Comparison of ENCODE assay signal across 1 cellular context in the genomic region with DNA sequence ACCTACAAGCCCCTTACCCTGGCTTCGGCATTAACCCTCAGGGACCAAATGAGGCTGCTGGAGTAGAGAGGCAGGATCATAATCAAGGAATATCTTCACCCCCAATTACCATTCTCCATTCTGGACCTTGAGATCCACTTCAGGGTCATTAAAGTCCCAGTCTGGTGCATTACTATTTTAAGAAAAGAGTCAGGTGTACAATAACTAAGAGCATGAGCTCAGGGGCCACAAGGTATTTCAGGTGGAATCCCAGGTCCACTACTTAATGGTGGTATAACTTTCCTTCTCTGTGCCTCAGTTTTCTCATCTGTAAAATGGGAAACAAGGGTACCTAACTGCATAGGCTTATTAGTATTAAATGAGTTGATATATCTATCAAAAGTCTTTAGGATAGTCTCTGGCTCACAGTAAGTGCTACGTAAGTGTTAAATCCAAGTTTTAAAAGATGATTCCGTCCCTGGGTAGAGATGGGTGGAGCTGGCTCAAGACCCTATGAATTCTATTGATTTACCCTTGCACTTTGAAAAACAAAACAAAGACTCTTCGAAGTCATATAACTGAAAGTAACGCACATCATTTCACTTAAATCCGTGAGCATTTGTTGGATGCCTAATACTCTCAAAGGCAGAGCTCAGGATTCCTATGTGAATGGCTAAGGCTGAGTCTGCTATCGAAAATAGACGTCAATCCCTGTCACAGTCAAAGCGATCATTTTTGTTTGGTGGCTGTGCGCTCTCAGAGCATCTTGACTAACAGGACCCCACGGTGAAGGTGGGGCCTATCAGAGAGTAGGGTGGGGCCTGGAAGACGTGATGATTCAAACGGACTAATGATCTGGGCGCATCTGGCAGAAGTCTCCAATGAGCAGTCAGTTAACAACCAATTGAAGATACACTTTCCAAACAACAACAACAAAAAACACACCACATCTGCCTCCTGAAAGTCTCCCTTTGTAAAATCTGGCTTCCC.
A peak's percentile ranks its signal among the peaks of the same experiment; 100 is the strongest.
TF ChIP-seq lines count a peak whose summit lies in the region.

No MANE protein-coding gene starts in this region.

TF ChIP-seq in K562, 482 proteins besides CTCF, POLR2A, EP300 and RAD21 (continued from another document and continues in another):
- peak; percentile 92 for TF ChIP-seq ESRRA (IDR thresholded peaks at IDR 0.05; ENCODE audit: borderline replicate concordance, low read depth)
- peak in 1 of 2 experiments; percentile 4; a peak in 2 of 4 replicates for TF ChIP-seq MNT (conservative IDR thresholded peaks at IDR 0.05)
- no peak for TF ChIP-seq HNRNPLL (IDR thresholded peaks at IDR 0.05; ENCODE audit: low read depth, low read length, poor library complexity, severe bottlenecking)
- TF ChIP-seq TSHZ1 (CRISPR knock-in tag; IDR thresholded peaks at IDR 0.05), result no peak; the same call in 1 of the 2 replicates
- TF ChIP-seq CXXC5 (CRISPR knock-in tag; IDR thresholded peaks at IDR 0.05), result no peak
- TF ChIP-seq ZNF586 (CRISPR knock-in tag; conservative IDR thresholded peaks at IDR 0.05), result no peak
- 0 out of 2 replicates have a peak, but pooled peaks have one; percentile 10 for TF ChIP-seq ESRRB (CRISPR knock-in tag; IDR thresholded peaks at IDR 0.05; ENCODE audit: borderline replicate concordance)
- no peak for TF ChIP-seq HIVEP1 (CRISPR knock-in tag; IDR thresholded peaks at IDR 0.05)
- TF ChIP-seq RFX5 (IDR thresholded peaks at IDR 0.05; ENCODE audit: low read depth, low read length), result no peak
- TF ChIP-seq, protein P1, sequence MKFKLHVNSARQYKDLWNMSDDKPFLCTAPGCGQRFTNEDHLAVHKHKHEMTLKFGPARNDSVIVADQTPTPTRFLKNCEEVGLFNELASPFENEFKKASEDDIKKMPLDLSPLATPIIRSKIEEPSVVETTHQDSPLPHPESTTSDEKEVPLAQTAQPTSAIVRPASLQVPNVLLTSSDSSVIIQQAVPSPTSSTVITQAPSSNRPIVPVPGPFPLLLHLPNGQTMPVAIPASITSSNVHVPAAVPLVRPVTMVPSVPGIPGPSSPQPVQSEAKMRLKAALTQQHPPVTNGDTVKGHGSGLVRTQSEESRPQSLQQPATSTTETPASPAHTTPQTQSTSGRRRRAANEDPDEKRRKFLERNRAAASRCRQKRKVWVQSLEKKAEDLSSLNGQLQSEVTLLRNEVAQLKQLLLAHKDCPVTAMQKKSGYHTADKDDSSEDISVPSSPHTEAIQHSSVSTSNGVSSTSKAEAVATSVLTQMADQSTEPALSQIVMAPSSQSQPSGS (CRISPR knock-in tag; IDR thresholded peaks at IDR 0.05), result no peak
- TF ChIP-seq ZNF644 (tag; IDR thresholded peaks at IDR 0.05; ENCODE audit: low read depth), result 0 out of 2 replicates have a peak, but pooled peaks have one; percentile 17
- TF ChIP-seq POU5F1 (IDR thresholded peaks at IDR 0.05; ENCODE audit: borderline replicate concordance, low read depth, low read length, partially characterized antibody), result no peak
- TF ChIP-seq ZNF778 (CRISPR knock-in tag; IDR thresholded peaks at IDR 0.05), result no peak
- no peak for TF ChIP-seq ELF4 (CRISPR knock-in tag; IDR thresholded peaks at IDR 0.05)
- TF ChIP-seq SREBF1 (IDR thresholded peaks at IDR 0.05; ENCODE audit: borderline replicate concordance, low read depth, low read length), result no peak
- TF ChIP-seq GTF2E2 (tag; IDR thresholded peaks at IDR 0.05), result no peak
- TF ChIP-seq ZNF347 (CRISPR knock-in tag; IDR thresholded peaks at IDR 0.05; ENCODE audit: low read depth), result no peak
- no peak for TF ChIP-seq BCL6 (CRISPR knock-in tag; IDR thresholded peaks at IDR 0.05)
- 0 out of 2 replicates have a peak, but pooled peaks have one; percentile 26 for TF ChIP-seq TARDBP (IDR thresholded peaks at IDR 0.05)
- TF ChIP-seq DACH1 (IDR thresholded peaks at IDR 0.05; ENCODE audit: partially characterized antibody), result peak; percentile 60
- no peak for TF ChIP-seq NR0B1 (IDR thresholded peaks at IDR 0.05; ENCODE audit: partially characterized antibody)
- no peak for TF ChIP-seq MYNN (IDR thresholded peaks at IDR 0.05)
- no peak for TF ChIP-seq MYNN (CRISPR knock-in tag; IDR thresholded peaks at IDR 0.05)
- 0 out of 4 replicates have a peak, but pooled peaks of 1 of the 2 experiments have one; percentile 13 for TF ChIP-seq MLX (CRISPR knock-in tag; conservative IDR thresholded peaks at IDR 0.05)
- no peak for TF ChIP-seq CAMTA2 (CRISPR knock-in tag; conservative IDR thresholded peaks at IDR 0.05)
- TF ChIP-seq MYC (IDR thresholded peaks at IDR 0.05; ENCODE audit: low read depth, low read length), result no peak
- no peak for TF ChIP-seq MYC (CRISPR knock-in tag; IDR thresholded peaks at IDR 0.05; ENCODE audit: borderline replicate concordance, low read depth)
- TF ChIP-seq CREB5 (CRISPR knock-in tag; IDR thresholded peaks at IDR 0.05), result 0 out of 2 replicates have a peak, but pooled peaks have one; percentile 16
- peak; percentile 78 for TF ChIP-seq ZNF3 (CRISPR knock-in tag; IDR thresholded peaks at IDR 0.05)
- peak; percentile 99 for TF ChIP-seq SMARCA5 (IDR thresholded peaks at IDR 0.05)
- TF ChIP-seq HDAC3 (IDR thresholded peaks at IDR 0.05; ENCODE audit: borderline replicate concordance, partially characterized antibody), result peak; percentile 77
- no peak for TF ChIP-seq ZBTB2 (IDR thresholded peaks at IDR 0.05)
- 0 out of 2 replicates have a peak, but pooled peaks have one; percentile 10 for TF ChIP-seq SMAD4 (CRISPR knock-in tag; conservative IDR thresholded peaks at IDR 0.05)
- no peak for TF ChIP-seq TRIM24 (IDR thresholded peaks at IDR 0.05)
- 0 out of 2 replicates have a peak, but pooled peaks have one; percentile 4 for TF ChIP-seq KLF16 (IDR thresholded peaks at IDR 0.05)
- no peak for TF ChIP-seq TGIF2 (CRISPR knock-in tag; IDR thresholded peaks at IDR 0.05)
- no peak; the same call in 1 of the 2 replicates for TF ChIP-seq MTA2 (IDR thresholded peaks at IDR 0.05; ENCODE audit: low read depth)
- TF ChIP-seq ZNF134 (CRISPR knock-in tag; conservative IDR thresholded peaks at IDR 0.05), result peak; percentile 44; the same call in 1 of the 2 replicates
- no peak for TF ChIP-seq ZNF561 (CRISPR knock-in tag; conservative IDR thresholded peaks at IDR 0.05)
- TF ChIP-seq FOXP1 (CRISPR knock-in tag; IDR thresholded peaks at IDR 0.05), result no peak
- no peak for TF ChIP-seq E2F4 (CRISPR knock-in tag; IDR thresholded peaks at IDR 0.05; ENCODE audit: low read depth)
- peak; percentile 99 for TF ChIP-seq CBX1 (IDR thresholded peaks at IDR 0.05; ENCODE audit: low read depth)
- TF ChIP-seq KLF1 (tag; IDR thresholded peaks at IDR 0.05), result no peak
- TF ChIP-seq SRSF7 (optimal IDR thresholded peaks at IDR 0.05; ENCODE audit: low read depth, low read length), result no peak
- TF ChIP-seq KDM1A (IDR thresholded peaks at IDR 0.05), result peak; percentile 99 to 100
- peak; percentile 59; the same call in 1 of the 2 replicates for TF ChIP-seq PTTG1 (tag; IDR thresholded peaks at IDR 0.05; ENCODE audit: low read depth)
- TF ChIP-seq MIER1 (IDR thresholded peaks at IDR 0.05; ENCODE audit: low read depth), result peak; percentile 60
- no peak for TF ChIP-seq KLF10 (CRISPR knock-in tag; IDR thresholded peaks at IDR 0.05)
- no peak for TF ChIP-seq ASH1L (IDR thresholded peaks at IDR 0.05; ENCODE audit: borderline replicate concordance, low read depth, partially characterized antibody)
- peak; percentile 19; the same call in 1 of the 2 replicates for TF ChIP-seq ZNF239 (CRISPR knock-in tag; IDR thresholded peaks at IDR 0.05)
- TF ChIP-seq ZNF12 (CRISPR knock-in tag; IDR thresholded peaks at IDR 0.05), result no peak
- TF ChIP-seq CC2D1A (IDR thresholded peaks at IDR 0.05), result peak; percentile 50; the same call in 1 of the 2 replicates
- 0 out of 2 replicates have a peak, but pooled peaks have one; percentile 42 for TF ChIP-seq KAT7 (CRISPR knock-in tag; IDR thresholded peaks at IDR 0.05; ENCODE audit: borderline replicate concordance)
- TF ChIP-seq ZNF174 (CRISPR knock-in tag; IDR thresholded peaks at IDR 0.05), result no peak
- TF ChIP-seq PURB (CRISPR knock-in tag; IDR thresholded peaks at IDR 0.05; ENCODE audit: low read depth), result no peak
- no peak for TF ChIP-seq POLR3A (IDR thresholded peaks at IDR 0.05; ENCODE audit: borderline replicate concordance, extremely low read depth, insufficient read depth, insufficient read length)
- no peak for TF ChIP-seq IFI16 (CRISPR knock-in tag; IDR thresholded peaks at IDR 0.05)
- TF ChIP-seq POLR2G (IDR thresholded peaks at IDR 0.05; ENCODE audit: low read depth, low read length), result no peak
